In genomic region chr3:119145500-119146167, GRCh38 we compare ENCODE assay signal across 8 cellular contexts. TPM values are rescaled to one million over a fixed set of nuclear protein-coding genes. Genes with fewer than 3 reads are reported as not detected.
A peak's percentile ranks its signal among the peaks of the same experiment; 100 is the strongest.
DNase-seq lines count a peak whose midpoint lies in the region; ATAC-seq and TF ChIP-seq lines count a peak whose summit lies in the region.

Gene TEX55 (plus strand): TSS chr3:119146165. CDS start chr3:119146190, 25 bp downstream.

- intact Hi-C loops in esophagus muscularis mucosa (cut with DNase I), result no loop called here

- no peak within 1 kb of the TSS for H3K27ac ChIP-seq in esophagus muscularis mucosa (replicated peaks in 1 of 4)
- no peak within 1 kb of the TSS for H3K27ac ChIP-seq in neural cell (ENCODE audit: low read length)

- TF ChIP-seq EP300 in esophagus muscularis mucosa (IDR thresholded peaks at IDR 0.05) (no peak), neural cell (conservative IDR thresholded peaks at IDR 0.05; ENCODE audit: poor library complexity, severe bottlenecking) (no peak)

- no peak for TF ChIP-seq POLR2A in esophagus muscularis mucosa (IDR thresholded peaks at IDR 0.05; ENCODE audit: low read depth)

- TF ChIP-seq CTCF in esophagus muscularis mucosa (IDR thresholded peaks at IDR 0.05) (peak in 2 of 3 experiments; percentile 9 to 34), neural cell (IDR thresholded peaks at IDR 0.05; ENCODE audit: poor library complexity, severe bottlenecking) (peak; percentile 40)

- no peak within 1 kb of the TSS for H3K9ac ChIP-seq in neural cell (ENCODE audit: low read length)

- ATAC-seq in GM19351 (IDR thresholded peaks at IDR 0.05; ENCODE audit: unreplicated experiment) (peak; percentile 85), HG03108 (IDR thresholded peaks at IDR 0.05; ENCODE audit: unreplicated experiment) (no peak)

- WGBS in esophagus muscularis mucosa, result 89% methylated on average over 19 of the region's 23 CpGs

- H3K4me3 ChIP-seq in esophagus muscularis mucosa (no peak within 1 kb of the TSS), neural cell (ENCODE audit: low read length) (no peak within 1 kb of the TSS)

- no peak for TF ChIP-seq RAD21 in neural cell (conservative IDR thresholded peaks at IDR 0.05)

- H3K4me2 ChIP-seq in neural cell (ENCODE audit: low read length), result no peak within 1 kb of the TSS

- H4K20me1 ChIP-seq in neural cell (ENCODE audit: insufficient read depth), result no peaks in the 10 kb centered on the region

- H3K79me2 ChIP-seq in neural cell (replicated peaks; ENCODE audit: insufficient read depth, low read length), result no peaks in the 10 kb centered on the region

- DNase-seq in DMS153 treated with DMSO at 0.1 percent for 48 hours (lab: John Stamatoyannopoulos, UW; ENCODE audit: unreplicated experiment) (peak; percentile 61), HuH-7 (ENCODE audit: low spot score) (peak; percentile 70), RPMI8226 (peak; percentile 8), esophagus muscularis mucosa (ENCODE audit: extremely low spot score) (no peak), NCI-H2081 treated with DMSO at 0.1 percent for 48 hours (lab: John Stamatoyannopoulos, UW) (no peak)

- H3K9me3 ChIP-seq in esophagus muscularis mucosa (no peaks in the 10 kb centered on the region), neural cell (ENCODE audit: low read length) (no peaks in the 10 kb centered on the region)

- no peaks in the 10 kb centered on the region for H3K36me3 ChIP-seq in esophagus muscularis mucosa
- no peaks in the 10 kb centered on the region for H3K36me3 ChIP-seq in neural cell (ENCODE audit: insufficient read depth, low read length)

- H3K9me2 ChIP-seq in neural cell (ENCODE audit: insufficient read depth, low read length), result no peaks in the 10 kb centered on the region

- H3F3A ChIP-seq in neural cell (ENCODE audit: insufficient read depth, low read length, poor library complexity, severe bottlenecking), result no peaks in the 10 kb centered on the region

- H3K4me1 ChIP-seq in esophagus muscularis mucosa, result no peaks in the 10 kb centered on the region

- no peaks in the 10 kb centered on the region for H3K27me3 ChIP-seq in esophagus muscularis mucosa
- H3K27me3 ChIP-seq in neural cell (ENCODE audit: insufficient read depth, low read depth, low read length), result no peaks in the 10 kb centered on the region

- no peak within 1 kb of the TSS for H2AFZ ChIP-seq in neural cell (ENCODE audit: low read depth, low read length)

TF ChIP-seq in neural cell, 6 proteins besides CTCF, POLR2A, EP300 and RAD21:
- no peak for TF ChIP-seq MXI1 (conservative IDR thresholded peaks at IDR 0.05; ENCODE audit: poor library complexity, severe bottlenecking)
- TF ChIP-seq SMC3 (conservative IDR thresholded peaks at IDR 0.05; ENCODE audit: poor library complexity), result peak; percentile 35

RNA-seq across cellular contexts. Expression of gene TEX55, which starts in this region (rescaled TPM):
- total RNA-seq in esophagus muscularis mucosa, result not detected
- not detected in 2 replicates for polyA plus RNA-seq in neural cell
- not detected in 2 replicates for polyA minus RNA-seq in neural cell

Comparison
In these comparisons a context has a peak if more than half of its experiments do, and no peak if none do; other contexts are left out.
1. DNase-seq: peak in DMS153 treated with DMSO at 0.1 percent for 48 hours (single experiment), HuH-7 (single experiment) and RPMI8226 (single experiment); none in esophagus muscularis mucosa (single experiment) and NCI-H2081 treated with DMSO at 0.1 percent for 48 hours (single experiment).